In genomic region chr7:15581352-15581951, GRCh38 we compare ENCODE assay signal across 15 cellular contexts. TPM values are rescaled to one million over a fixed set of nuclear protein-coding genes. Genes with fewer than 3 reads are reported as not detected.
"Had no signal": no experiment of that assay in that cellular context is flagged by ENCODE, and none has a peak within 500 bp of the region (broad histone marks: within the 10 kb centered on the region; RNA-seq: fewer than 3 reads in every experiment).

No MANE protein-coding gene starts in this region.

- H3K36me3 Mint-ChIP-seq: memory B cell had no signal

- ATAC-seq: activated T-helper 17 cell treated with anti-CD3 and anti-CD28 coated beads, Interleukin-2, amount 50 U/mL, for 72 hours had no signal

- H3K36me3 ChIP-seq: adrenal gland, colonic mucosa, upper lobe of left lung had no signal

- H3K4me3 Mint-ChIP-seq: activated B cell treated with CpG ODN at 0.5 μM for 24 hours; activated CD4-positive, alpha-beta T cell treated with anti-CD3 and anti-CD28 coated beads, Interleukin-2, amount 10 ng/mL, durations not matched to agents 24 days and 14 days; activated T-helper 17 cell treated with anti-CD3 and anti-CD28 coated beads, Interleukin-2, amount 50 U/mL, for 72 hours; memory B cell; stimulated activated naive CD8-positive, alpha-beta T cell treated with anti-CD3 and anti-CD28 coated beads, Interleukin-15, Interleukin-2, amounts not matched to agents 100 ng/mL and 50 ng/mL, for 24 hours had no signal

- DNase-seq: activated B cell treated with CpG ODN at 0.5 μM for 24 hours; activated CD4-positive, alpha-beta T cell treated with anti-CD3 and anti-CD28 coated beads, Interleukin-2, amount 10 ng/mL, durations not matched to agents 24 days and 14 days; activated CD8-positive, alpha-beta memory T cell treated with anti-CD3 and anti-CD28 coated beads for 24 hours; activated naive CD4-positive, alpha-beta T cell treated with anti-CD3 and anti-CD28 coated beads, Interleukin-2, amount 50 U/mL, for 16 hours; adrenal gland; caudate nucleus; colonic mucosa; effector CD4-positive, alpha-beta T cell; stimulated activated CD4-positive, alpha-beta T cell treated with anti-CD3 and anti-CD28 coated beads, Interleukin-2, amount 100 ng/mL, for 48 hours; T-helper 2 cell; upper lobe of left lung had no signal

- H3K4me1 ChIP-seq: adrenal gland, colonic mucosa, upper lobe of left lung had no signal

- H3K4me3 ChIP-seq: adrenal gland, colonic mucosa, upper lobe of left lung had no signal

- H3K27ac Mint-ChIP-seq: activated B cell treated with CpG ODN at 0.5 μM for 24 hours; activated CD4-positive, alpha-beta T cell treated with anti-CD3 and anti-CD28 coated beads, Interleukin-2, amount 10 ng/mL, durations not matched to agents 24 days and 14 days; activated T-helper 17 cell treated with anti-CD3 and anti-CD28 coated beads, Interleukin-2, amount 50 U/mL, for 72 hours; memory B cell; stimulated activated naive CD8-positive, alpha-beta T cell treated with anti-CD3 and anti-CD28 coated beads, Interleukin-15, Interleukin-2, amounts not matched to agents 100 ng/mL and 50 ng/mL, for 24 hours had no signal

- H3K27ac ChIP-seq: adrenal gland, colonic mucosa, upper lobe of left lung had no signal

- H3K27me3 Mint-ChIP-seq: activated B cell treated with CpG ODN at 0.5 μM for 24 hours; activated CD4-positive, alpha-beta T cell treated with anti-CD3 and anti-CD28 coated beads, Interleukin-2, amount 10 ng/mL, durations not matched to agents 24 days and 14 days; activated T-helper 17 cell treated with anti-CD3 and anti-CD28 coated beads, Interleukin-2, amount 50 U/mL, for 72 hours; memory B cell; stimulated activated naive CD8-positive, alpha-beta T cell treated with anti-CD3 and anti-CD28 coated beads, Interleukin-15, Interleukin-2, amounts not matched to agents 100 ng/mL and 50 ng/mL, for 24 hours had no signal

- H3K27me3 ChIP-seq: adrenal gland, colonic mucosa, upper lobe of left lung had no signal

- H3K9me3 ChIP-seq: adrenal gland, colonic mucosa had no signal

- H3K4me1 Mint-ChIP-seq: activated B cell treated with CpG ODN at 0.5 μM for 24 hours; activated CD4-positive, alpha-beta T cell treated with anti-CD3 and anti-CD28 coated beads, Interleukin-2, amount 10 ng/mL, durations not matched to agents 24 days and 14 days; activated T-helper 17 cell treated with anti-CD3 and anti-CD28 coated beads, Interleukin-2, amount 50 U/mL, for 72 hours; memory B cell had no signal

RNA-seq across cellular contexts. Expression of gene AGMO, which starts 19.6 kb away (rescaled TPM):
- total RNA-seq: activated B cell treated with CpG ODN at 0.5 μM for 24 hours; activated CD4-positive, alpha-beta T cell treated with anti-CD3 and anti-CD28 coated beads, Interleukin-2, amount 10 ng/mL, durations not matched to agents 24 days and 14 days; activated T-helper 17 cell treated with anti-CD3 and anti-CD28 coated beads, Interleukin-2, amount 50 U/mL, for 72 hours had no signal
- polyA plus RNA-seq: neural cell had no signal
